ENCODE assay signal across 1 cellular context in genomic region chr19:1107655-1108261, GRCh38.
TF ChIP-seq lines count a peak whose summit lies in the region.

No MANE protein-coding gene starts in this region.

TF ChIP-seq in K562, 482 proteins besides CTCF, POLR2A, EP300 and RAD21 (continued from another document):
- no peak for TF ChIP-seq ZNF655 (CRISPR knock-in tag; IDR thresholded peaks at IDR 0.05)
- TF ChIP-seq ZBTB33 (CRISPR knock-in tag; IDR thresholded peaks at IDR 0.05), result peak; percentile 7; the same call in 1 of the 2 replicates
- TF ChIP-seq SMARCC2 (IDR thresholded peaks at IDR 0.05; ENCODE audit: low read depth), result no peak
- TF ChIP-seq ZNF586 (CRISPR knock-in tag; conservative IDR thresholded peaks at IDR 0.05), result no peak
- TF ChIP-seq SMARCB1 (IDR thresholded peaks at IDR 0.05; ENCODE audit: insufficient read length, low read depth), result no peak
- no peak for TF ChIP-seq DMBX1 (CRISPR knock-in tag; IDR thresholded peaks at IDR 0.05; ENCODE audit: borderline replicate concordance)
- TF ChIP-seq ASH1L (IDR thresholded peaks at IDR 0.05; ENCODE audit: borderline replicate concordance, low read depth, partially characterized antibody), result no peak
- TF ChIP-seq ZNF324 (CRISPR knock-in tag; IDR thresholded peaks at IDR 0.05), result no peak
- no peak for TF ChIP-seq KAT2B (IDR thresholded peaks at IDR 0.05; ENCODE audit: low read depth, low read length)
- TF ChIP-seq SUPT5H (IDR thresholded peaks at IDR 0.05), result peak; percentile 37; the same call in 1 of the 2 replicates
- TF ChIP-seq KDM5B (IDR thresholded peaks at IDR 0.05; ENCODE audit: insufficient replicate concordance, low read depth, low read length), result peak; percentile 32
- TF ChIP-seq SRSF1 (IDR thresholded peaks at IDR 0.05; ENCODE audit: low read depth, low read length), result no peak
- TF ChIP-seq MAFG (tag; conservative IDR thresholded peaks at IDR 0.05), result no peak
- TF ChIP-seq ZNF717 (CRISPR knock-in tag; IDR thresholded peaks at IDR 0.05), result no peak
- TF ChIP-seq SMAD2 (IDR thresholded peaks at IDR 0.05; ENCODE audit: low read depth, low read length), result no peak
- no peak for TF ChIP-seq CEBPG (CRISPR knock-in tag; IDR thresholded peaks at IDR 0.05)
- no peak for TF ChIP-seq CEBPG (tag; conservative IDR thresholded peaks at IDR 0.05 in 1 of 2, IDR thresholded peaks at IDR 0.05 in 1 of 2)
- no peak for TF ChIP-seq MXD1 (CRISPR knock-in tag; IDR thresholded peaks at IDR 0.05; ENCODE audit: borderline replicate concordance, poor library complexity, severe bottlenecking)
- no peak for TF ChIP-seq ZNF695 (CRISPR knock-in tag; IDR thresholded peaks at IDR 0.05)
- TF ChIP-seq PBX2 (CRISPR knock-in tag; IDR thresholded peaks at IDR 0.05; ENCODE audit: low read depth), result no peak
- TF ChIP-seq PBX2 (tag; conservative IDR thresholded peaks at IDR 0.05; ENCODE audit: low read depth), result no peak
- no peak for TF ChIP-seq KLF13 (tag; IDR thresholded peaks at IDR 0.05; ENCODE audit: borderline replicate concordance, low read depth)
- no peak for TF ChIP-seq SP1 (CRISPR knock-in tag; IDR thresholded peaks at IDR 0.05)
- no peak for TF ChIP-seq GMEB1 (CRISPR knock-in tag; IDR thresholded peaks at IDR 0.05)
- TF ChIP-seq PKNOX1 (IDR thresholded peaks at IDR 0.05), result no peak
- TF ChIP-seq RBM22 (IDR thresholded peaks at IDR 0.05; ENCODE audit: low read depth, low read length, poor library complexity, severe bottlenecking), result peak; percentile 78
- TF ChIP-seq ZNF449 (CRISPR knock-in tag; IDR thresholded peaks at IDR 0.05), result no peak
- TF ChIP-seq CXXC5 (CRISPR knock-in tag; IDR thresholded peaks at IDR 0.05), result no peak
- no peak for TF ChIP-seq DPF2 (IDR thresholded peaks at IDR 0.05)
- TF ChIP-seq SIN3B (IDR thresholded peaks at IDR 0.05; ENCODE audit: low read depth), result no peak
- TF ChIP-seq SIX5 (IDR thresholded peaks at IDR 0.05; ENCODE audit: borderline replicate concordance in 1 of 2, insufficient read depth in 1 of 2, low read depth in 1 of 2, low read length in 2 of 2), result no peak
- no peak for TF ChIP-seq ZNF24 (IDR thresholded peaks at IDR 0.05)
